In genomic region chr9:38041564-38042267, GRCh38 we compare ENCODE assay signal across 1 cellular context.
TF ChIP-seq lines count a peak whose summit lies in the region.

No MANE protein-coding gene starts in this region.

TF ChIP-seq in H1, 55 proteins besides CTCF, POLR2A, EP300 and RAD21:
- TF ChIP-seq ZNF274 (IDR thresholded peaks at IDR 0.05; ENCODE audit: borderline replicate concordance, extremely low read depth, low read length) (no peak), GABPA (IDR thresholded peaks at IDR 0.05; ENCODE audit: borderline replicate concordance, insufficient read depth, low read length) (no peak), NANOG (IDR thresholded peaks at IDR 0.05; ENCODE audit: insufficient read depth, low read depth, low read length, poor library complexity, severe bottlenecking) (no peak), CHD2 (IDR thresholded peaks at IDR 0.05; ENCODE audit: low read length) (no peak), USF2 (IDR thresholded peaks at IDR 0.05; ENCODE audit: low read length) (no peak), SUZ12 (IDR thresholded peaks at IDR 0.05; ENCODE audit: low read length) (no peak)
